10 cellular contexts compared by ENCODE assay signal in the genomic region with DNA sequence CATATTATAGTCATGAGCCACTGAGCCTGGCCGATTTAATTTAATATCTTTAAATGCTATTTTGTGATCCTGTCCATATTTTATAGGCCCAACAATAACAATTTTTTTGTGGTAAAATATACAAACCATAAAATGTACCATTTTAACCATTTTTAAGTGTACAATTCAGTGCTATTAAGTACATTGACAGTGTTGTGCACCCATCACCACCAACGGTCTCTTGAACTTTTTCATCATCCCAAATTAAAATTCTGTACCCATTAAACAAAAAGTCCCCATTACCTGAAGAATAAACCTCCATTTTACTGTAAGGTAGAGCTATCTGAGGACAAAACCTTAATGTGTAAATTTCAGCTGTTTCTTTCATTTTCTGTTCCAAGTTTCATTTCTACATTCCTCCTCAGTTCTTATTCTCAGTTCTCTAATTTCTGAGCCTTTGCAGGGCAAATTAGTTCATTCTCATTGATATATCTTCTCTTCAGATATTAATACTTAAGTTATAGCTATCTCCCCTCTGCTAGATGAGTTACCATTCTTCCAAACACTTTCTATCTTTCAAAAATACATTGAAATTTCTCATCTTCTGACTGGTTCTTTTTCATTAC. TPM values are rescaled to one million over a fixed set of nuclear protein-coding genes. Genes with fewer than 3 reads are reported as not detected.
A peak's percentile ranks its signal among the peaks of the same experiment; 100 is the strongest.
DNase-seq lines count a peak whose midpoint lies in the region; ATAC-seq and TF ChIP-seq lines count a peak whose summit lies in the region.
"Had no signal": no experiment of that assay in that cellular context is flagged by ENCODE, and none has a peak within 500 bp of the region (broad histone marks: within the 10 kb centered on the region; RNA-seq: fewer than 3 reads in every experiment).

No MANE protein-coding gene starts in this region.

- no peaks in the 10 kb centered on the region for H3K9me3 Mint-ChIP-seq in CD8-positive, alpha-beta memory T cell

- no peak overlapping the region for H3K4ac ChIP-seq in mesenchymal stem cell (ENCODE audit: low read depth in 1 of 2, low read length in 2 of 2)

- H2BK15ac ChIP-seq in mesenchymal stem cell (ENCODE audit: low read depth, poor library complexity, severe bottlenecking) = no peak overlapping the region

- no peak overlapping the region for H2BK120ac ChIP-seq in mesenchymal stem cell (ENCODE audit: low read depth, low read length)

- DNase-seq in CD8-positive, alpha-beta memory T cell = no peak
- DNase-seq in T-helper 17 cell (no peak), kidney tubule cell (ENCODE audit: low spot score) (no peak), right atrium auricular region (ENCODE audit: low spot score) (no peak), NCI-H1105 (lab: John Stamatoyannopoulos, UW) (no peak), mesenchymal stem cell (no peak)
- DNase-seq: DMS153, left cardiac atrium had no signal

- H3K36me3 Mint-ChIP-seq in CD8-positive, alpha-beta memory T cell = peaks cover 4 to 73% (median 17%) of the 10 kb centered on the region in 3 donors
- H3K36me3 Mint-ChIP-seq in T-helper 17 cell (ENCODE audit: low read depth) = peaks cover 9% of the 10 kb centered on the region

- H3K27me3 Mint-ChIP-seq in CD8-positive, alpha-beta memory T cell = no peaks in the 10 kb centered on the region
- H3K27me3 Mint-ChIP-seq in T-helper 17 cell = no peaks in the 10 kb centered on the region

- no peaks in the 10 kb centered on the region for H3K27me3 ChIP-seq in CD8-positive, alpha-beta memory T cell (ENCODE audit: insufficient read depth, low read length, poor library complexity, severe bottlenecking)
- H3K27me3 ChIP-seq in right atrium auricular region (no peaks in the 10 kb centered on the region), mesenchymal stem cell (ENCODE audit: control insufficient read depth in 1 of 2, insufficient read depth in 1 of 2, low read length in 2 of 2) (no peaks in the 10 kb centered on the region)

- TF ChIP-seq CTCF in right atrium auricular region (IDR thresholded peaks at IDR 0.05) = no peak

- peak overlapping the region; percentile 6 to 90 (median 68) for H3K27ac Mint-ChIP-seq in CD8-positive, alpha-beta memory T cell
- H3K27ac Mint-ChIP-seq in T-helper 17 cell = peak overlapping the region; percentile 90

- H3K23ac ChIP-seq in mesenchymal stem cell (ENCODE audit: low read length in 2 of 2) = no peak overlapping the region

- peak overlapping the region in 4 of 7 donors; percentile 16 to 74 (median 54) for H3K4me3 Mint-ChIP-seq in CD8-positive, alpha-beta memory T cell
- peak overlapping the region; percentile 64 for H3K4me3 Mint-ChIP-seq in T-helper 17 cell

- no peak overlapping the region for H3K14ac ChIP-seq in mesenchymal stem cell (ENCODE audit: low read length in 2 of 2)

- CTCF ChIA-PET in CD8-positive, alpha-beta memory T cell (lab: Charles Lee) = no interaction called here

- H3K4me2 ChIP-seq in mesenchymal stem cell (ENCODE audit: low read length, poor library complexity, severe bottlenecking) = no peak overlapping the region

- WGBS in mesenchymal stem cell = 100% methylated on average over 1 of the region's 2 CpGs

- no peak overlapping the region for H4K8ac ChIP-seq in mesenchymal stem cell (ENCODE audit: low read length)

- H3K79me1 ChIP-seq in mesenchymal stem cell (replicated peaks; ENCODE audit: low read length, poor library complexity, severe bottlenecking) = peaks cover 14% of the 10 kb centered on the region

- no peak overlapping the region for H3K27ac ChIP-seq in CD8-positive, alpha-beta memory T cell (ENCODE audit: low read depth, low read length)
- H3K27ac ChIP-seq in right atrium auricular region (no peak overlapping the region), mesenchymal stem cell (ENCODE audit: low read length, poor library complexity, severe bottlenecking) (no peak overlapping the region)

- no peak overlapping the region for H2AFZ ChIP-seq in mesenchymal stem cell (ENCODE audit: low read depth, low read length)

- no peak overlapping the region for H2AK5ac ChIP-seq in mesenchymal stem cell (ENCODE audit: low read length, severe bottlenecking)

- H3K9me3 ChIP-seq in CD8-positive, alpha-beta memory T cell (ENCODE audit: low read length) = no peaks in the 10 kb centered on the region
- H3K9me3 ChIP-seq in T-helper 17 cell (ENCODE audit: control insufficient read depth, low read length, poor library complexity, severe bottlenecking) (no peaks in the 10 kb centered on the region), right atrium auricular region (no peaks in the 10 kb centered on the region), mesenchymal stem cell (ENCODE audit: control insufficient read depth, low read length) (no peaks in the 10 kb centered on the region)

- no peak overlapping the region for H3K4me3 ChIP-seq in CD8-positive, alpha-beta memory T cell (ENCODE audit: low read length)
- no peak overlapping the region for H3K4me3 ChIP-seq in right atrium auricular region
- H3K4me3 ChIP-seq in mesenchymal stem cell (ENCODE audit: insufficient read depth in 1 of 2, low read depth in 1 of 2, low read length in 2 of 2) = no peak overlapping the region

- H2BK12ac ChIP-seq in mesenchymal stem cell (ENCODE audit: low read length in 2 of 2) = no peak overlapping the region

- no peak overlapping the region for H3K18ac ChIP-seq in mesenchymal stem cell (ENCODE audit: low read depth in 1 of 2, low read length in 2 of 2)

- peaks cover 18% of the 10 kb centered on the region for H3K36me3 ChIP-seq in CD8-positive, alpha-beta memory T cell (ENCODE audit: insufficient read depth, low read length)
- peaks cover 98% of the 10 kb centered on the region for H3K36me3 ChIP-seq in right atrium auricular region
- peaks cover 59 to 90% of the 10 kb centered on the region in 2 experiments for H3K36me3 ChIP-seq in mesenchymal stem cell (ENCODE audit: control insufficient read depth in 1 of 2, insufficient read depth in 2 of 2, low read depth in 1 of 2, low read length in 2 of 2)

- ATAC-seq in GM19328 (IDR thresholded peaks at IDR 0.05; ENCODE audit: unreplicated experiment) = peak; percentile 92
- peak; percentile 95 for ATAC-seq in HG03045 (IDR thresholded peaks at IDR 0.05; ENCODE audit: unreplicated experiment)
- ATAC-seq in T-helper 17 cell = peak; percentile 41
- ATAC-seq: left cardiac atrium had no signal

- peaks cover 11 to 23% (median 18%) of the 10 kb centered on the region in 3 donors for H3K4me1 Mint-ChIP-seq in CD8-positive, alpha-beta memory T cell
- peaks cover 9% of the 10 kb centered on the region for H3K4me1 Mint-ChIP-seq in T-helper 17 cell

- POLR2A ChIA-PET in CD8-positive, alpha-beta memory T cell (lab: Charles Lee) = interaction anchor here (0.6 to 1.4 kb wide), 3 partner anchors 10 to 20 kb away, joined by 3 to 8 read pairs (median 6); a partner anchor contains a TSS

- no peak overlapping the region for H2BK5ac ChIP-seq in mesenchymal stem cell (ENCODE audit: low read depth, low read length, poor library complexity, severe bottlenecking)

- no peak overlapping the region for H4K91ac ChIP-seq in mesenchymal stem cell (ENCODE audit: low read length)

- no peaks in the 10 kb centered on the region for H3K4me1 ChIP-seq in CD8-positive, alpha-beta memory T cell (ENCODE audit: insufficient read depth, low read length)
- no peaks in the 10 kb centered on the region for H3K4me1 ChIP-seq in right atrium auricular region
- no peaks in the 10 kb centered on the region for H3K4me1 ChIP-seq in mesenchymal stem cell (ENCODE audit: control insufficient read depth, insufficient read depth, low read depth, low read length)

- H3K9ac ChIP-seq in mesenchymal stem cell (ENCODE audit: low read length) = no peak overlapping the region

RNA-seq across cellular contexts. Expression of a gene that starts 10.3 kb away (rescaled TPM):
- 10 to 100 TPM; 44.2 to 48.1 TPM for total RNA-seq in CD8-positive, alpha-beta memory T cell
- 34.4 TPM for polyA plus RNA-seq in CD8-positive, alpha-beta memory T cell
- total RNA-seq in T-helper 17 cell = 10 to 100 TPM; 37.1 to 47.4 TPM
- 10 to 100 TPM; 16.1 to 22.6 TPM for total RNA-seq in right atrium auricular region
- polyA plus RNA-seq in mesenchymal stem cell (2013, experiment 1 of 2) = 13.7 TPM
- polyA plus RNA-seq in mesenchymal stem cell (2013, experiment 2 of 2) = 13.6 TPM

RNA-seq across cellular contexts. Expression of a gene that starts 19.7 kb away (rescaled TPM):
- 10 to 100 TPM; 48.3 to 49.3 TPM for total RNA-seq in CD8-positive, alpha-beta memory T cell
- polyA plus RNA-seq in CD8-positive, alpha-beta memory T cell = 13.2 TPM
- total RNA-seq in T-helper 17 cell = 10 to 100 TPM; 18.9 to 21.4 TPM
- total RNA-seq in right atrium auricular region = 1 to 10 TPM; 1.4 to 1.7 TPM
- 1.3 TPM for polyA plus RNA-seq in mesenchymal stem cell (2013, experiment 1 of 2)
- polyA plus RNA-seq in mesenchymal stem cell (2013, experiment 2 of 2) = 1.4 TPM

RNA-seq across cellular contexts. Expression of a gene that starts 49.0 kb away (rescaled TPM):
- total RNA-seq in CD8-positive, alpha-beta memory T cell = 1,000 to 10,000 TPM; 8,526 to 8,727 TPM
- 10,611 TPM for polyA plus RNA-seq in CD8-positive, alpha-beta memory T cell
- total RNA-seq in T-helper 17 cell = over 10,000 TPM; 15,315 to 15,954 TPM
- 1,000 to 10,000 TPM; 4,165 to 5,616 TPM for total RNA-seq in right atrium auricular region
- polyA plus RNA-seq in mesenchymal stem cell (2013, experiment 1 of 2) = 14,204 TPM
- polyA plus RNA-seq in mesenchymal stem cell (2013, experiment 2 of 2) = 14,628 TPM

Comparison
In these comparisons a context has a peak if more than half of its experiments do, and no peak if none do; other contexts are left out.
1. ATAC-seq: peak in every context shown above with its lines; median percentile 95 in HG03045; 92 in GM19328; 41 in T-helper 17 cell.
2. RNA of a gene that starts 19.7 kb away (total RNA-seq): 48.3 to 49.3 TPM in CD8-positive, alpha-beta memory T cell and 18.9 to 21.4 TPM in T-helper 17 cell; 1.4 to 1.7 TPM in right atrium auricular region; every median in the first group is over 4 times any median in the second.